7 cellular contexts compared by ENCODE assay signal in genomic region chr5:173434270-173434669, GRCh38.
"Had no signal": no experiment of that assay in that cellular context is flagged by ENCODE, and none has a peak within 500 bp of the region (broad histone marks: within the 10 kb centered on the region; RNA-seq: fewer than 3 reads in every experiment).

No MANE protein-coding gene starts in this region.

- H3K4me3 Mint-ChIP-seq: HFFc6 had no signal

- DNase-seq: GM23248, GOT3, H7, HFFc6, IMR-90 had no signal

- H3K27ac Mint-ChIP-seq: HFFc6 had no signal

- ATAC-seq: HCT116, K562 had no signal
